18 cellular contexts compared by ENCODE assay signal in the genomic region with DNA sequence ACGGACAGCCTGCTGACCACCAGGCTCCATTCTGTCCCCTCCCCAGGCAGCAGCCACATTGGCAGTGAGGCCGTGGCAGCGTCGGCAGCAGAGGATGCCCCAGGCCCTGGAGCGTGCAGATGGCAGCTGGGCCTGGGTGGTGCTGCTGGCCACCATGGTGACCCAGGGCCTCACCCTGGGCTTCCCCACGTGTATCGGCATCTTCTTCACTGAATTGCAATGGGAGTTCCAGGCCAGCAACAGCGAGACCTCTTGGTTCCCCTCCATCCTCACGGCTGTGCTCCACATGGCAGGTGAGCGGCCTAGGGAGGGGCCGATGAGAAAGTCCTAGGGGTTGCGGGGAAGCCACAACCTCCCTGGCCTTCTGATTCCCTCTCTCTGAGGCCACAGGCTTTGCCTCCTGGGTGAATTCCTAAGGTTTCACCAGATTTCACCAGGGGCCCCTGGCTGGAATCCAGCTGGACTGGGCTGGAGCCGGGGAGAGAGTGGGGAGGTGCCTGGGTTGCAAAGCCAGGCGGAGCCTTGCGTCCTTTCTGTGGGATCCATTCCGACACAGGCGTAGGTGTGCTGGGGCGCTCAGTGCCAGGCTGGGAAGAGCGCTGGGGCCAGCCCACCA. TPM values are rescaled to one million over a fixed set of nuclear protein-coding genes. Genes with fewer than 3 reads are reported as not detected.
DNase-seq lines count a peak whose midpoint lies in the region; ATAC-seq and TF ChIP-seq lines count a peak whose summit lies in the region.
"Had no signal": no experiment of that assay in that cellular context is flagged by ENCODE, and none has a peak within 500 bp of the region (broad histone marks: within the 10 kb centered on the region; RNA-seq: fewer than 3 reads in every experiment).

No MANE protein-coding gene starts in this region.

- CTCF ChIA-PET in RWPE1 (lab: Yijun Ruan, JAX) (interaction anchor here (1.1 to 2.8 kb wide), 2 partner anchors 20 to 132 kb away, joined by 3 to 10 read pairs; no protein-coding TSS in a partner anchor), SK-N-SH (lab: Yijun Ruan, JAX) (interaction anchor here (0.7 to 3.0 kb wide), 4 partner anchors 10 to 21 kb away, joined by 3 to 43 read pairs (median 6); no protein-coding TSS in a partner anchor)

- no peak overlapping the region for H3K4me2 ChIP-seq in SK-N-SH

- no peak for TF ChIP-seq POLR2A in prostate gland (IDR thresholded peaks at IDR 0.05)

- H3K36me3 ChIP-seq in prostate gland (no peaks in the 10 kb centered on the region), SK-N-SH (replicated peaks in 1 of 2; ENCODE audit: control insufficient read depth in 1 of 2, insufficient read depth in 2 of 2, low read length in 1 of 2) (no peaks in the 10 kb centered on the region)
- H3K36me3 ChIP-seq: ascending aorta, pancreas, sigmoid colon had no signal

- no peak overlapping the region for H2AFZ ChIP-seq in SK-N-SH (ENCODE audit: low read depth)

- TF ChIP-seq EP300 in SK-N-SH (IDR thresholded peaks at IDR 0.05; ENCODE audit: borderline replicate concordance in 1 of 2, low read depth in 1 of 2, low read length in 1 of 2): no peak

- H3F3A ChIP-seq in SK-N-SH (replicated peaks; ENCODE audit: insufficient read depth): peaks cover 2% of the 10 kb centered on the region

- H3K4me3 ChIP-seq in prostate gland: no peak overlapping the region
- H3K4me3 ChIP-seq in SK-N-SH (ENCODE audit: low read depth in 2 of 2, low read length in 1 of 2): no peak overlapping the region
- H3K4me3 ChIP-seq: ascending aorta; BLaER1 treated with 17β-estradiol and CSF1 and Interleukin-3, amounts not matched to agents 10 nM and 100 nM; mucosa of descending colon; pancreas; sigmoid colon had no signal

- DNase-seq in CD1c-positive myeloid dendritic cell (ENCODE audit: extremely low spot score) (peak; percentile 0), RWPE1 (ENCODE audit: low spot score) (no peak), kidney tubule cell (ENCODE audit: low spot score) (peak; percentile 27), prostate gland (ENCODE audit: low spot score) (no peak), SHP77 treated with DMSO at 0.1 percent for 48 hours (lab: John Stamatoyannopoulos, UW) (no peak), NCI-H1092 (lab: John Stamatoyannopoulos, UW) (no peak), SK-N-SH (no peak)
- DNase-seq: activated naive CD4-positive, alpha-beta T cell treated with anti-CD3 and anti-CD28 coated beads for 36 hours; DMS153; NCI-H1417 treated with DMSO at 0.1 percent for 48 hours; pancreas; sigmoid colon; stimulated activated CD4-positive, alpha-beta T cell treated with anti-CD3 and anti-CD28 coated beads, Interleukin-1b, Interleukin-23, amount 100 ng/mL, for 48 hours had no signal

- ATAC-seq in HG02588 (IDR thresholded peaks at IDR 0.05; ENCODE audit: unreplicated experiment): no peak
- ATAC-seq: mucosa of descending colon, pancreas had no signal

- peaks cover 17% of the 10 kb centered on the region for H3K4me1 ChIP-seq in prostate gland (replicated peaks)
- H3K4me1 ChIP-seq in SK-N-SH (ENCODE audit: control insufficient read depth in 1 of 2, insufficient read depth in 2 of 2, low read depth in 1 of 2, low read length in 1 of 2): peaks cover 0 to 5% of the 10 kb centered on the region in 2 experiments; a peak in 1 of 4 replicates
- H3K4me1 ChIP-seq: pancreas had no signal

- no peaks in the 10 kb centered on the region for H3K79me2 ChIP-seq in SK-N-SH (ENCODE audit: insufficient read depth)

- POLR2A ChIA-PET in RWPE1 (lab: Yijun Ruan, JAX; ENCODE audit: low non-redundant PET) (interaction anchor here (0.6 kb wide), 1 partner anchor 14 kb away, joined by 4 read pairs; no protein-coding TSS in a partner anchor), SK-N-SH (lab: Yijun Ruan, JAX) (no interaction called here)

- whole genome bisulfite sequencing in prostate gland: 79% methylated on average over 17 of the region's 19 CpGs
- 90% methylated on average over 17 of the region's 19 CpGs for WGBS in SK-N-SH (ENCODE audit: low lambda C conversion rate)

- H3K9ac ChIP-seq in SK-N-SH: no peak overlapping the region

- no peaks in the 10 kb centered on the region for H3K27me3 ChIP-seq in prostate gland (replicated peaks; ENCODE audit: insufficient read depth)
- no peaks in the 10 kb centered on the region for H3K27me3 ChIP-seq in SK-N-SH (ENCODE audit: insufficient read depth)
- H3K27me3 ChIP-seq: ascending aorta, pancreas, sigmoid colon had no signal

- H3K9me2 ChIP-seq in SK-N-SH: no peaks in the 10 kb centered on the region

- no peaks in the 10 kb centered on the region for H4K20me1 ChIP-seq in SK-N-SH (ENCODE audit: insufficient read depth)

- H3K27ac ChIP-seq in RWPE1: peak overlapping the region; percentile 98
- peak overlapping the region; percentile 70 to 78 for H3K27ac ChIP-seq in prostate gland
- no peak overlapping the region for H3K27ac ChIP-seq in SK-N-SH (ENCODE audit: low read depth in 2 of 2, low read length in 1 of 2)
- H3K27ac ChIP-seq: ascending aorta, pancreas had no signal

- H3K9me3 ChIP-seq in prostate gland (no peaks in the 10 kb centered on the region), SK-N-SH (no peaks in the 10 kb centered on the region)
- H3K9me3 ChIP-seq: ascending aorta; BLaER1 treated with 17β-estradiol and CSF1 and Interleukin-3, amounts not matched to agents 10 nM and 100 nM; mucosa of descending colon; pancreas; sigmoid colon had no signal

- TF ChIP-seq RAD21 in SK-N-SH (IDR thresholded peaks at IDR 0.05; ENCODE audit: low read length): no peak

- intact Hi-C loops in prostate gland (cut with DNase I): no loop called here

- no peak for TF ChIP-seq CTCF in RWPE1 (conservative IDR thresholded peaks at IDR 0.05; ENCODE audit: low read depth)
- no peak for TF ChIP-seq CTCF in prostate gland (IDR thresholded peaks at IDR 0.05)
- TF ChIP-seq CTCF in SK-N-SH (IDR thresholded peaks at IDR 0.05): no peak

TF ChIP-seq in SK-N-SH, 30 proteins besides CTCF, POLR2A, EP300 and RAD21:
- no peak for TF ChIP-seq TAF1 (IDR thresholded peaks at IDR 0.05; ENCODE audit: borderline replicate concordance, low read depth, low read length)
- no peak for TF ChIP-seq SMC3 (IDR thresholded peaks at IDR 0.05; ENCODE audit: low read depth, low read length)
- no peak for TF ChIP-seq POLR2AphosphoS5 (IDR thresholded peaks at IDR 0.05; ENCODE audit: low read depth, low read length)
- TF ChIP-seq IRF3 (IDR thresholded peaks at IDR 0.05; ENCODE audit: low read depth, low read length): no peak
- no peak for TF ChIP-seq TCF12 (IDR thresholded peaks at IDR 0.05)
- TF ChIP-seq NFIC (IDR thresholded peaks at IDR 0.05; ENCODE audit: borderline replicate concordance): no peak
- TF ChIP-seq FOSL2 (IDR thresholded peaks at IDR 0.05; ENCODE audit: borderline replicate concordance, low read depth): no peak
- no peak for TF ChIP-seq EZH2phosphoT487 (IDR thresholded peaks at IDR 0.05; ENCODE audit: borderline replicate concordance, low read depth)
- no peak for TF ChIP-seq JUND (IDR thresholded peaks at IDR 0.05)
- no peak for TF ChIP-seq ELF1 (IDR thresholded peaks at IDR 0.05)
- no peak for TF ChIP-seq YY1 (IDR thresholded peaks at IDR 0.05; ENCODE audit: low read depth)
- no peak for TF ChIP-seq NRF1 (IDR thresholded peaks at IDR 0.05; ENCODE audit: low read depth, low read length)
- no peak for TF ChIP-seq ZBTB33 (IDR thresholded peaks at IDR 0.05; ENCODE audit: borderline replicate concordance, low read depth)
- TF ChIP-seq FOXM1 (IDR thresholded peaks at IDR 0.05; ENCODE audit: low read depth): no peak

RNA-seq across cellular contexts. Expression of gene SLC16A5, which starts 5.9 kb away (rescaled TPM):
- total RNA-seq in prostate gland: 10 to 100 TPM; 65.0 to 66.4 TPM
- polyA plus RNA-seq in SK-N-SH (2012; rRNA removed): 0.03 and 0.06 TPM in 2 replicates
- 0.03 TPM in 1 of 2 replicates, not detected in the other for polyA plus RNA-seq in SK-N-SH (2012; cell fraction: cytosol; rRNA removed)
- 0.06 TPM in 1 of 2 replicates, not detected in the other for polyA plus RNA-seq in SK-N-SH (2012; cell fraction: nucleus; rRNA removed)
- total RNA-seq: A172 had no signal

RNA-seq across cellular contexts. Expression of gene ARMC7, which starts 16.1 kb away (rescaled TPM):
- 10 to 100 TPM; 13.6 to 15.1 TPM for total RNA-seq in prostate gland
- polyA plus RNA-seq in SK-N-SH (2012; rRNA removed): 7.3 and 10.8 TPM in 2 replicates
- polyA plus RNA-seq in SK-N-SH (2012; cell fraction: cytosol; rRNA removed): 5.9 and 7.9 TPM in 2 replicates
- 10.6 and 11.4 TPM in 2 replicates for polyA plus RNA-seq in SK-N-SH (2012; cell fraction: nucleus; rRNA removed)

RNA-seq across cellular contexts. Expression of gene NT5C, which starts 37.9 kb away (rescaled TPM):
- total RNA-seq in prostate gland: 100 to 1,000 TPM; 120 to 166 TPM
- polyA plus RNA-seq in SK-N-SH (2012; rRNA removed): 111 and 114 TPM in 2 replicates
- polyA plus RNA-seq in SK-N-SH (2012; cell fraction: cytosol; rRNA removed): 53.5 and 66.8 TPM in 2 replicates
- 316 and 454 TPM in 2 replicates for polyA plus RNA-seq in SK-N-SH (2012; cell fraction: nucleus; rRNA removed)

RNA-seq across cellular contexts. Expression of gene KCTD2, which starts 46.6 kb away (rescaled TPM):
- total RNA-seq in prostate gland: 100 to 1,000 TPM in 1 of 2 donors, 10 to 100 TPM in 1; 24.4 to 104 TPM
- polyA plus RNA-seq in SK-N-SH (2012; rRNA removed): 27.5 and 34.2 TPM in 2 replicates
- polyA plus RNA-seq in SK-N-SH (2012; cell fraction: cytosol; rRNA removed): 22.2 and 28.7 TPM in 2 replicates
- polyA plus RNA-seq in SK-N-SH (2012; cell fraction: nucleus; rRNA removed): 25.7 and 26.5 TPM in 2 replicates

RNA-seq across cellular contexts. Expression of gene ATP5PD, which starts 46.9 kb away (rescaled TPM):
- 100 to 1,000 TPM; 116 to 201 TPM for total RNA-seq in prostate gland
- polyA plus RNA-seq in SK-N-SH (2012; rRNA removed): 354 and 454 TPM in 2 replicates
- 479 and 520 TPM in 2 replicates for polyA plus RNA-seq in SK-N-SH (2012; cell fraction: cytosol; rRNA removed)
- polyA plus RNA-seq in SK-N-SH (2012; cell fraction: nucleus; rRNA removed): 154 and 185 TPM in 2 replicates

Comparison
In these comparisons a context has a peak if more than half of its experiments do, and no peak if none do; other contexts are left out.
1. DNase-seq: peak in CD1c-positive myeloid dendritic cell (single experiment) and kidney tubule cell (single experiment); none in RWPE1 (single experiment), prostate gland (single experiment), SHP77 treated with DMSO at 0.1 percent for 48 hours (single experiment), NCI-H1092 (single experiment) and SK-N-SH (single experiment).
2. H3K27ac ChIP-seq: peak in RWPE1 (single experiment) and prostate gland (2 of 2); none in SK-N-SH (0 of 2).